26 cellular contexts compared by ENCODE assay signal in genomic region chr10:67086324-67087139, GRCh38.
DNase-seq lines count a peak whose midpoint lies in the region; ATAC-seq and TF ChIP-seq lines count a peak whose summit lies in the region.
"Had no signal": no experiment of that assay in that cellular context is flagged by ENCODE, and none has a peak within 500 bp of the region (broad histone marks: within the 10 kb centered on the region; RNA-seq: fewer than 3 reads in every experiment).

No MANE protein-coding gene starts in this region.

- peak overlapping the region; percentile 49 for H3K27ac Mint-ChIP-seq in activated naive CD4-positive, alpha-beta T cell treated with anti-CD3 and anti-CD28 coated beads, Interleukin-2, amount 10 ng/mL, durations not matched to agents 7 days and 5 days
- H3K27ac Mint-ChIP-seq: CD14-positive monocyte had no signal

- no peak overlapping the region for H2AFZ ChIP-seq in GM23248

- ATAC-seq in omental fat pad (ENCODE audit: low FRiP score): peak; percentile 65

- 0% methylated on average over 2 of the region's 2 CpGs for WGBS in GM23248 (ENCODE audit: low coverage in 1 of 2, low lambda C conversion rate in 2 of 2, missing lambda C conversion rate in 2 of 2), 2 experiments
- WGBS in sigmoid colon, 2 donors: 30 to 62% methylated on average over 2 of the region's 2 CpGs

- in situ Hi-C loops in GM23248 (cut with MboI): no loop called here

- H3K4me3 Mint-ChIP-seq in activated naive CD4-positive, alpha-beta T cell treated with anti-CD3 and anti-CD28 coated beads, Interleukin-2, amount 10 ng/mL, durations not matched to agents 7 days and 5 days: no peak overlapping the region
- H3K4me3 Mint-ChIP-seq: CD14-positive monocyte had no signal

- intact Hi-C loops in left ventricle myocardium inferior (cut with micrococcal nuclease) (no loop called here), sigmoid colon (cut with DNase I) (no loop called here)

- no peaks in the 10 kb centered on the region for H3K9me3 ChIP-seq in left ventricle myocardium inferior (replicated peaks)
- H3K9me3 ChIP-seq in GM23248 (ENCODE audit: low read depth): no peaks in the 10 kb centered on the region
- H3K9me3 ChIP-seq in sigmoid colon: no peaks in the 10 kb centered on the region
- H3K9me3 ChIP-seq: BE2C had no signal

- H3K36me3 Mint-ChIP-seq in activated naive CD4-positive, alpha-beta T cell treated with anti-CD3 and anti-CD28 coated beads, Interleukin-2, amount 10 ng/mL, durations not matched to agents 7 days and 5 days: no peaks in the 10 kb centered on the region
- H3K36me3 Mint-ChIP-seq: CD14-positive monocyte had no signal

- no peak overlapping the region for H3K9ac ChIP-seq in GM23248

- H3K79me2 ChIP-seq in GM23248 (ENCODE audit: insufficient read depth): no peaks in the 10 kb centered on the region

- H3K27ac ChIP-seq in left ventricle myocardium inferior (replicated peaks) (peak overlapping the region; percentile 66), GM23248 (no peak overlapping the region), sigmoid colon (no peak overlapping the region)
- H3K27ac ChIP-seq: RWPE1, SK-N-MC had no signal

- H3K4me1 ChIP-seq in left ventricle myocardium inferior (peaks cover 38% of the 10 kb centered on the region), GM23248 (ENCODE audit: insufficient read depth) (no peaks in the 10 kb centered on the region), sigmoid colon (peaks cover 0 to 33% (median 12%) of the 10 kb centered on the region in 4 donors)

- H3F3A ChIP-seq in GM23248 (ENCODE audit: insufficient read depth): no peaks in the 10 kb centered on the region

- H4K20me1 ChIP-seq in GM23248 (ENCODE audit: insufficient read depth): no peaks in the 10 kb centered on the region

- H3K9me3 Mint-ChIP-seq in activated naive CD4-positive, alpha-beta T cell treated with anti-CD3 and anti-CD28 coated beads, Interleukin-2, amount 10 ng/mL, durations not matched to agents 7 days and 5 days: no peaks in the 10 kb centered on the region

- no peaks in the 10 kb centered on the region for H3K36me3 ChIP-seq in left ventricle myocardium inferior
- H3K36me3 ChIP-seq in GM23248 (ENCODE audit: low read depth): no peaks in the 10 kb centered on the region
- H3K36me3 ChIP-seq in sigmoid colon: no peaks in the 10 kb centered on the region
- H3K36me3 ChIP-seq: BE2C had no signal

- H3K4me1 Mint-ChIP-seq in activated naive CD4-positive, alpha-beta T cell treated with anti-CD3 and anti-CD28 coated beads, Interleukin-2, amount 10 ng/mL, durations not matched to agents 7 days and 5 days: no peaks in the 10 kb centered on the region
- H3K4me1 Mint-ChIP-seq: CD14-positive monocyte had no signal

- CTCF ChIA-PET in activated naive CD4-positive, alpha-beta T cell treated with anti-CD3 and anti-CD28 coated beads, Interleukin-2, amount 10 ng/mL, durations not matched to agents 7 days and 5 days (lab: Charles Lee): no interaction called here

- no peaks in the 10 kb centered on the region for H3K9me2 ChIP-seq in GM23248 (ENCODE audit: insufficient read depth)

- no peaks in the 10 kb centered on the region for H3K27me3 Mint-ChIP-seq in activated naive CD4-positive, alpha-beta T cell treated with anti-CD3 and anti-CD28 coated beads, Interleukin-2, amount 10 ng/mL, durations not matched to agents 7 days and 5 days

- peak overlapping the region; percentile 3 for H3K4me3 ChIP-seq in left ventricle myocardium inferior
- H3K4me3 ChIP-seq in GM23248: no peak overlapping the region
- no peak overlapping the region for H3K4me3 ChIP-seq in sigmoid colon
- H3K4me3 ChIP-seq: SK-N-MC had no signal

- TF ChIP-seq CTCF in left ventricle myocardium inferior (IDR thresholded peaks at IDR 0.05; ENCODE audit: borderline replicate concordance): no peak
- no peak for TF ChIP-seq CTCF in omental fat pad (IDR thresholded peaks at IDR 0.05)
- TF ChIP-seq CTCF in sigmoid colon (IDR thresholded peaks at IDR 0.05): no peak

- H3K27me3 ChIP-seq in left ventricle myocardium inferior (ENCODE audit: low read depth): no peaks in the 10 kb centered on the region
- H3K27me3 ChIP-seq in GM23248 (replicated peaks; ENCODE audit: insufficient read depth): no peaks in the 10 kb centered on the region
- no peaks in the 10 kb centered on the region for H3K27me3 ChIP-seq in sigmoid colon
- H3K27me3 ChIP-seq: BE2C had no signal

- no peak for TF ChIP-seq EP300 in sigmoid colon (IDR thresholded peaks at IDR 0.05)

- no peak for DNase-seq in activated naive CD4-positive, alpha-beta T cell treated with anti-CD3 and anti-CD28 coated beads, Interleukin-2, amount 10 ng/mL, durations not matched to agents 7 days and 5 days
- no peak for DNase-seq in activated naive CD4-positive, alpha-beta T cell (lab: John Stamatoyannopoulos, UW)
- DNase-seq in amniotic epithelial cell (ENCODE audit: low read depth) (peak; percentile 9), left ventricle myocardium inferior (no peak), omental fat pad (ENCODE audit: low spot score) (no peak), H4 (ENCODE audit: low spot score) (no peak), GM23248 (no peak), sigmoid colon (no peak)
- DNase-seq: 8988T, ACHN, BE2C, Calu3, DMS79 treated with DMSO at 0.1 percent for 48 hours, H7, KBM-7, MV-4-11, NCI-H1105 treated with DMSO at 0.1 percent for 48 hours, NCI-H146, NCI-H1930, NCI-H2107, NCI-H524 treated with DMSO at 0.1 percent for 48 hours, NCI-H774, SIG-M5 had no signal

- no peak for TF ChIP-seq POLR2A in sigmoid colon (IDR thresholded peaks at IDR 0.05)

- no peak overlapping the region for H3K4me2 ChIP-seq in GM23248 (ENCODE audit: unreplicated experiment)
